ENCODE assay signal across 5 cellular contexts in genomic region chr2:139007130-139007529, GRCh38.
"Had no signal": no experiment of that assay in that cellular context is flagged by ENCODE, and none has a peak within 500 bp of the region (broad histone marks: within the 10 kb centered on the region; RNA-seq: fewer than 3 reads in every experiment).

No MANE protein-coding gene starts in this region.

- H3K4me3 Mint-ChIP-seq: GM23338, H9 had no signal

- ATAC-seq: GM23338, K562 had no signal

- DNase-seq: H9, HCEC 1CT, IMR-90 had no signal

- H3K9me3 Mint-ChIP-seq: GM23338, H9 had no signal

- H3K4me1 Mint-ChIP-seq: GM23338, H9 had no signal
